Comparison of ENCODE assay signal across 30 cellular contexts in the genomic region with DNA sequence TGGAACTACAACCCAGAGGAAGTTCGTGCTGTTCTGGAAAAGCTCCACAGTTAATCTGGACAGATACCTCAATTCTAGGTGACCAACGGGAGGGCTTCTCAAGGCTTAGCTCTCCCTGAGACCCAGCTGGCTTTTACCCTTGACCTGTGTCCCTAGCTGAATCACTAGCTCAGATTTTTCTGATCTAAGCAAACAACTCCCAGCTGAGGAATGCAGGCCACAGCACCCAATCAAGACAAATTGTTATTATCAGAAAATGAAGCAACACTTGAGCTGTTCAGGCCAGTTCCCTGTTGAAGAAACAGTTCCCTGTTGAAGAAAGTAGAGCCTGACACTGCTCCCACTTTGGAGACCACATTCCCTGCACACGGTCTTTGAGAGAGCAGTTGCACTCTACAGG. TPM values are rescaled to one million over a fixed set of nuclear protein-coding genes. Genes with fewer than 3 reads are reported as not detected.
DNase-seq lines count a peak whose midpoint lies in the region; ATAC-seq, FAIRE-seq and TF ChIP-seq lines count a peak whose summit lies in the region.
"Had no signal": no experiment of that assay in that cellular context is flagged by ENCODE, and none has a peak within 500 bp of the region (broad histone marks: within the 10 kb centered on the region; RNA-seq: fewer than 3 reads in every experiment).

No MANE protein-coding gene starts in this region.

- peaks cover 4% of the 10 kb centered on the region for H3K36me3 Mint-ChIP-seq in neural progenitor cell

- H3K4me3 Mint-ChIP-seq in neural progenitor cell, result no peak overlapping the region
- H3K4me3 Mint-ChIP-seq: activated CD4-positive, alpha-beta T cell treated with anti-CD3 and anti-CD28 coated beads for 36 hours; activated T-cell treated with anti-CD3 and anti-CD28 coated beads, Interleukin-2, amount 50 U/mL, for 4 hours; CD8-positive, alpha-beta T cell; dendritic cell treated with granulocyte-macrophage colony-stimulating factor and Interleukin-4, amounts not matched to agents 40 ng/mL and 50 ng/mL, for 4 days; nephron progenitor cell; T-helper 1 cell treated with Interleukin-12 subunit alpha and Interleukin-12 subunit beta and Interleukin-4 antibody, amounts not matched to agents 30 μg/mL and 1 μg/mL, for 36 hours had no signal

- H3K27ac Mint-ChIP-seq in neural progenitor cell, result peak overlapping the region; percentile 3
- H3K27ac Mint-ChIP-seq: activated CD4-positive, alpha-beta T cell treated with anti-CD3 and anti-CD28 coated beads for 36 hours; CD8-positive, alpha-beta T cell; dendritic cell treated with granulocyte-macrophage colony-stimulating factor and Interleukin-4, amounts not matched to agents 40 ng/mL and 50 ng/mL, for 4 days; T-helper 1 cell treated with Interleukin-12 subunit alpha and Interleukin-12 subunit beta and Interleukin-4 antibody, amounts not matched to agents 30 μg/mL and 1 μg/mL, for 36 hours had no signal

- no peaks in the 10 kb centered on the region for H3K27me3 Mint-ChIP-seq in neural progenitor cell (ENCODE audit: insufficient read depth, low read depth)
- H3K27me3 Mint-ChIP-seq: activated CD4-positive, alpha-beta T cell treated with anti-CD3 and anti-CD28 coated beads for 36 hours; dendritic cell treated with granulocyte-macrophage colony-stimulating factor and Interleukin-4, amounts not matched to agents 40 ng/mL and 50 ng/mL, for 4 days had no signal

- no peak for FAIRE-seq in GM12891 (lab: Jason Lieb, UNC)
- no peak for FAIRE-seq in frontal cortex (lab: Jason Lieb, UNC)

- no peak overlapping the region for H3K27ac ChIP-seq in neural progenitor cell
- H3K27ac ChIP-seq: heart left ventricle had no signal

- H3K27me3 ChIP-seq in adipocyte (replicated peaks; ENCODE audit: control insufficient read depth, insufficient read depth, low read length) (no peaks in the 10 kb centered on the region), neural progenitor cell (no peaks in the 10 kb centered on the region)
- H3K27me3 ChIP-seq: heart left ventricle had no signal

- DNase-seq in AG08396 (ENCODE audit: low spot score) (peak; percentile 35), adipocyte (ENCODE audit: low read depth) (peak; percentile 48), fibroblast of villous mesenchyme (ENCODE audit: low read depth) (peak; percentile 79), neural progenitor cell (ENCODE audit: low spot score) (no peak), GM12891 (ENCODE audit: insufficient read length, low spot score) (no peak), frontal cortex (ENCODE audit: low spot score in 2 of 2) (no peak)
- DNase-seq in activated CD8-positive, alpha-beta memory T cell treated with anti-CD3 and anti-CD28 coated beads, Interleukin-2, amount 50 U/mL, for 48 hours, result no peak
- DNase-seq: activated CD4-positive, alpha-beta T cell treated with anti-CD3 and anti-CD28 coated beads for 36 hours; activated T-cell treated with anti-CD3 and anti-CD28 coated beads, Interleukin-2, amount 50 U/mL, for 4 hours; amniotic stem cell; CD8-positive, alpha-beta T cell; DMS79; heart left ventricle; left cardiac atrium; midbrain; NCI-H1092; NCI-H187 treated with DMSO at 0.1 percent for 48 hours; NCI-H69; nephron progenitor cell; posterior cingulate gyrus; stimulated activated CD8-positive, alpha-beta memory T cell treated with anti-CD3 and anti-CD28 coated beads, Interleukin-4, amount 100 ng/mL, for 48 hours had no signal

- H3K4me3 ChIP-seq in adipocyte (ENCODE audit: low read length) (no peak overlapping the region), fibroblast of villous mesenchyme (ENCODE audit: low read depth, low read length) (no peak overlapping the region), neural progenitor cell (no peak overlapping the region)
- H3K4me3 ChIP-seq: heart left ventricle had no signal

- H2AFZ ChIP-seq in neural progenitor cell (replicated peaks), result no peak overlapping the region

- no peaks in the 10 kb centered on the region for H3F3A ChIP-seq in neural progenitor cell (ENCODE audit: low read depth)

- H3K9ac ChIP-seq in adipocyte (ENCODE audit: low read length) (no peak overlapping the region), neural progenitor cell (no peak overlapping the region)

- H3K9me3 Mint-ChIP-seq in neural progenitor cell, result no peaks in the 10 kb centered on the region
- H3K9me3 Mint-ChIP-seq: activated T-cell treated with anti-CD3 and anti-CD28 coated beads, Interleukin-2, amount 50 U/mL, for 4 hours; CD8-positive, alpha-beta T cell; dendritic cell treated with granulocyte-macrophage colony-stimulating factor and Interleukin-4, amounts not matched to agents 40 ng/mL and 50 ng/mL, for 4 days; nephron progenitor cell; T-helper 1 cell treated with Interleukin-12 subunit alpha and Interleukin-12 subunit beta and Interleukin-4 antibody, amounts not matched to agents 30 μg/mL and 1 μg/mL, for 36 hours had no signal

- no peaks in the 10 kb centered on the region for H3K36me3 ChIP-seq in adipocyte (ENCODE audit: control insufficient read depth, insufficient read depth, low read length, severe bottlenecking)
- no peaks in the 10 kb centered on the region for H3K36me3 ChIP-seq in neural progenitor cell

- no peak for TF ChIP-seq POLR2A in GM12891 (IDR thresholded peaks at IDR 0.05; ENCODE audit: low read depth, low read length)

- ATAC-seq in HG02840 (IDR thresholded peaks at IDR 0.05; ENCODE audit: low FRiP score, unreplicated experiment), result no peak
- ATAC-seq: activated CD4-positive, alpha-beta T cell treated with anti-CD3 and anti-CD28 coated beads for 36 hours; activated T-cell treated with anti-CD3 and anti-CD28 coated beads, Interleukin-2, amount 50 U/mL, for 4 hours; CD8-positive, alpha-beta T cell; heart left ventricle had no signal

- H4K20me1 ChIP-seq in neural progenitor cell (ENCODE audit: low read depth), result no peaks in the 10 kb centered on the region

- TF ChIP-seq CTCF in fibroblast of villous mesenchyme (IDR thresholded peaks at IDR 0.05; ENCODE audit: insufficient read depth, low read depth, low read length), result no peak
- TF ChIP-seq CTCF in neural progenitor cell (IDR thresholded peaks at IDR 0.05), result no peak

- no peaks in the 10 kb centered on the region for H3K9me3 ChIP-seq in adipocyte (ENCODE audit: control insufficient read depth, low read length)
- no peaks in the 10 kb centered on the region for H3K9me3 ChIP-seq in neural progenitor cell (ENCODE audit: low read depth)
- H3K9me3 ChIP-seq: heart left ventricle had no signal

- no peak overlapping the region for H3K4me2 ChIP-seq in neural progenitor cell

- peaks cover 7% of the 10 kb centered on the region for H3K4me1 Mint-ChIP-seq in neural progenitor cell
- H3K4me1 Mint-ChIP-seq: activated CD4-positive, alpha-beta T cell treated with anti-CD3 and anti-CD28 coated beads for 36 hours had no signal

- no peaks in the 10 kb centered on the region for H3K79me2 ChIP-seq in neural progenitor cell (ENCODE audit: low read depth)

- H3K4me1 ChIP-seq in adipocyte (ENCODE audit: control insufficient read depth, insufficient read depth, low read length) (peaks cover 19% of the 10 kb centered on the region), neural progenitor cell (peaks cover 18% of the 10 kb centered on the region)

TF ChIP-seq in GM12891, 5 proteins besides CTCF, POLR2A, EP300 and RAD21:
- TF ChIP-seq TAF1 (IDR thresholded peaks at IDR 0.05; ENCODE audit: low read depth, low read length) (no peak), POU2F2 (IDR thresholded peaks at IDR 0.05; ENCODE audit: low read depth, low read length) (no peak), POLR2AphosphoS5 (IDR thresholded peaks at IDR 0.05; ENCODE audit: low read depth, low read length) (no peak), SPI1 (IDR thresholded peaks at IDR 0.05; ENCODE audit: low read depth, low read length) (no peak), PAX5 (IDR thresholded peaks at IDR 0.05; ENCODE audit: insufficient read depth, low read length, severe bottlenecking) (no peak)

RNA-seq across cellular contexts. Expression of a gene that starts 16.0 kb away (rescaled TPM):
- not detected in 2 replicates for total RNA-seq in fibroblast of villous mesenchyme
- not detected in 2 replicates for total RNA-seq in neural progenitor cell (ENCODE audit: low replicate concordance)
- polyA plus RNA-seq in GM12891 (2012; ENCODE audit: low read depth, missing spikeins), result 0.04 TPM
- not detected for total RNA-seq in frontal cortex
- total RNA-seq: A172; activated CD4-positive, alpha-beta T cell treated with anti-CD3 and anti-CD28 coated beads for 36 hours; activated CD8-positive, alpha-beta memory T cell treated with anti-CD3 and anti-CD28 coated beads for 36 hours; activated T-cell treated with anti-CD3 and anti-CD28 coated beads, Interleukin-2, amount 50 U/mL, for 4 hours; cardiac septum; CD8-positive, alpha-beta T cell; H4; heart left ventricle; left cardiac atrium; RPMI7951; ureter had no signal
- polyA plus RNA-seq: heart left ventricle had no signal

RNA-seq across cellular contexts. Expression of a gene that starts 20.3 kb away (rescaled TPM):
- total RNA-seq in fibroblast of villous mesenchyme (27.4 and 31.1 TPM in 2 replicates), neural progenitor cell (ENCODE audit: low replicate concordance) (35.7 and 41.2 TPM in 2 replicates), frontal cortex (15.5 TPM)
- polyA plus RNA-seq in GM12891 (2012; ENCODE audit: low read depth, missing spikeins), result 13.1 TPM

RNA-seq across cellular contexts. Expression of a gene that starts 35.6 kb away (rescaled TPM):
- 23.5 and 30.2 TPM in 2 replicates for total RNA-seq in fibroblast of villous mesenchyme
- 48.4 and 54.0 TPM in 2 replicates for total RNA-seq in neural progenitor cell (ENCODE audit: low replicate concordance)
- polyA plus RNA-seq in GM12891 (2012; ENCODE audit: low read depth, missing spikeins), result 60.0 TPM
- 19.2 TPM for total RNA-seq in frontal cortex

RNA-seq across cellular contexts. Expression of a gene that starts 36.2 kb away (rescaled TPM):
- total RNA-seq in fibroblast of villous mesenchyme (39.0 and 47.1 TPM in 2 replicates), neural progenitor cell (ENCODE audit: low replicate concordance) (69.1 and 74.5 TPM in 2 replicates), frontal cortex (21.2 TPM)
- 19.7 TPM for polyA plus RNA-seq in GM12891 (2012; ENCODE audit: low read depth, missing spikeins)

Comparison
In these comparisons a context has a peak if more than half of its experiments do, and no peak if none do; other contexts are left out.
1. DNase-seq: peak in AG08396 (single experiment), adipocyte (single experiment) and fibroblast of villous mesenchyme (single experiment); none in neural progenitor cell (single experiment), GM12891 (single experiment), frontal cortex (0 of 2) and activated CD8-positive, alpha-beta memory T cell treated with anti-CD3 and anti-CD28 coated beads, Interleukin-2, amount 50 U/mL, for 48 hours (single experiment).